1 cellular context compared by ENCODE assay signal in the genomic region with DNA sequence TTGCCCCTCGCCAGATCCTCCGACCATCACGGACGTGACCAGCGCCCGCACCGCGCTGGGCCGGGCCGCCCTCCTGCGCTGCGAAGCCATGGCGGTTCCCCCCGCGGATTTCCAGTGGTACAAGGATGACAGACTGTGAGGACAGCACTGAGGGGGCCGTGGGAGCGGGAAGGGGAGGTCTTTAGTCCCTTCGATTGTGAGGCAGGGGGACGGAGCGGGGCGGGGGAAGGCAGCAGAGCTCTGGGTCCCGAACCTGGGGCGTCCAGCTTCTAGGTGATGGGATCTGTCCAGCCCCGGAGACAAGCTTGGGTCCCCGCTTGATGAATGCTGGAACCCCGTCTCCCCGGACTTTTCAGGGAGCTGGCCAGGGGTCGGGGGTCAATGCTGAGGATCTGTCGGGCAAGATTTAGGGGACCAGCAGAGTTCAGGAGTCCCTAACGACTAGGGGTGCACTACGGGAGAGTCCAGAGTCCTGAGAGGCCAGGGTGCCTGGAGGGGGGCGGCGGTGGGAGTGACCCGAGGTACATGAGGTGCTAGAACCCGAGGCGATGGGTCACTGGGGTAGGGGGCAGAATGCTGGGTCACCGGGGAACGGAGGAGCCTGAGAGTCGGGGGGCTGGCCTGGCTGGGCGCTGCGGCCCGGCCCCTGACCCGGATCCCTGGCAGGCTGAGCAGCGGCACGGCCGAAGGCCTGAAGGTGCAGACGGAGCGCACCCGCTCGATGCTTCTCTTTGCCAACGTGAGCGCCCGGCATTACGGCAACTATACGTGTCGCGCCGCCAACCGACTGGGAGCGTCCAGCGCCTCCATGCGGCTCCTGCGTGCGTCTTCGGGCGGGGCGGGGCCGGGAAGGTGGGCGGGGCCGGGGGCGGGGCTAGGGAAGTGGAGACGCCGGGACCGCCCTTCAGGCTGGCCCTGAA.
TF ChIP-seq lines count a peak whose summit lies in the region.

No MANE protein-coding gene starts in this region.

TF ChIP-seq in GM12878, 131 proteins besides CTCF, POLR2A, EP300 and RAD21:
- TF ChIP-seq KDM1A (IDR thresholded peaks at IDR 0.05; ENCODE audit: borderline replicate concordance) (no peak), MXI1 (IDR thresholded peaks at IDR 0.05; ENCODE audit: low read depth, low read length) (no peak), RUNX3 (IDR thresholded peaks at IDR 0.05; ENCODE audit: low read length) (no peak), YY1 (IDR thresholded peaks at IDR 0.05; ENCODE audit: low read depth, low read length) (no peak)
